9 cellular contexts compared by ENCODE assay signal in genomic region chr5:146341854-146342253, GRCh38. TPM values are rescaled to one million over a fixed set of nuclear protein-coding genes. Genes with fewer than 3 reads are reported as not detected.
"Had no signal": no experiment of that assay in that cellular context is flagged by ENCODE, and none has a peak within 500 bp of the region (broad histone marks: within the 10 kb centered on the region; RNA-seq: fewer than 3 reads in every experiment).

No MANE protein-coding gene starts in this region.

- H3K27ac Mint-ChIP-seq: H9 had no signal

- DNase-seq: GOT3, H9, HCEC 1CT, IMR-90, KG1 had no signal

- FAIRE-seq: H54, HTR-8/SVneo, K562 had no signal

- ATAC-seq: K562 had no signal

- H3K4me3 ChIP-seq: K562 had no signal

RNA-seq across cellular contexts. Expression of gene POU4F3, which starts 3.2 kb away (rescaled TPM):
- total RNA-seq: H9, HT-29, IMR-90 had no signal
